Comparison of ENCODE assay signal across 6 cellular contexts in genomic region chr11:12917830-12918229, GRCh38.
"Had no signal": no experiment of that assay in that cellular context is flagged by ENCODE, and none has a peak within 500 bp of the region (broad histone marks: within the 10 kb centered on the region; RNA-seq: fewer than 3 reads in every experiment).

No MANE protein-coding gene starts in this region.

- FAIRE-seq: GM12878, GM12891, GM18507, GM19239 had no signal

- DNase-seq: GDM1, GF-D8 had no signal

- H3K4me3 ChIP-seq: GM12878 had no signal

- ATAC-seq: GM12878 had no signal
